Comparison of ENCODE assay signal across 24 cellular contexts in the genomic region with DNA sequence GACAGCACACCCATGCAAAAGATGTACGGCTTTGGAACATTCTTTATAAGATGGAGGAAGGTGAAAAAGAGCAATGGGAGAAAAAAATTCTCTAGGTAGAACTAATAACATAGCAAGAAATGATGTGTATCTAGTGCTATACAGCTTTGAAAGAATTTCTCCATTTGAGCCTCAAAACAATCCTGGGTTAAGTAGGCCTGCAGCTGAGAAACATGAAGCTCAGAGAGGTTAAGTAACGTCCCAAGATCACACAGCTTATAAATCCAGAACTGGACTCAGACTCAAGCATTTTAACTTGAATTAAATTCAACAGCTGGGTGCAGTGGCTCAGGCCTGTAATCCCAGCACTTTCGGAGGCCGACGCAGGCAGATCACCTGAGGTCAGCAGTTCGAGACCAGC. TPM values are rescaled to one million over a fixed set of nuclear protein-coding genes. Genes with fewer than 3 reads are reported as not detected.
A peak's percentile ranks its signal among the peaks of the same experiment; 100 is the strongest.
DNase-seq lines count a peak whose midpoint lies in the region; ATAC-seq, FAIRE-seq and TF ChIP-seq lines count a peak whose summit lies in the region.
"Had no signal": no experiment of that assay in that cellular context is flagged by ENCODE, and none has a peak within 500 bp of the region (broad histone marks: within the 10 kb centered on the region; RNA-seq: fewer than 3 reads in every experiment).

No MANE protein-coding gene starts in this region.

- H3K4me2 ChIP-seq in K562 (ENCODE audit: insufficient read depth, low read length), result no peak overlapping the region
- H3K4me2 ChIP-seq in endothelial cell of umbilical vein (ENCODE audit: insufficient read depth, low read length), result no peak overlapping the region
- H3K4me2 ChIP-seq: A549; BLaER1 treated with 17β-estradiol and CSF1 and Interleukin-3, amounts not matched to agents 10 nM and 100 nM had no signal

- H3K4me1 Mint-ChIP-seq in activated naive CD8-positive, alpha-beta T cell treated with anti-CD3 and anti-CD28 coated beads, Interleukin-2, amount 10 ng/mL, durations not matched to agents 7 days and 5 days, result no peaks in the 10 kb centered on the region
- no peaks in the 10 kb centered on the region for H3K4me1 Mint-ChIP-seq in activated naive CD8-positive, alpha-beta T cell treated with anti-CD3 and anti-CD28 coated beads, Interleukin-2, amount 50 U/mL, for 24 hours
- H3K4me1 Mint-ChIP-seq: B cell had no signal

- no peak for TF ChIP-seq RAD21 in K562 (CRISPR knock-in tag; conservative IDR thresholded peaks at IDR 0.05 in 1 of 2, IDR thresholded peaks at IDR 0.05 in 1 of 2)

- dilution Hi-C loops in endothelial cell of umbilical vein (cut with MboI; ENCODE audit: extremely low pct_ligation_motif_present, low sequenced_read_pairs), result no loop called here

- no peak overlapping the region for H2AFZ ChIP-seq in K562 (ENCODE audit: low read depth, low read length)
- H2AFZ ChIP-seq in endothelial cell of umbilical vein (ENCODE audit: low read depth, low read length), result no peak overlapping the region

- no peak overlapping the region for H3K27ac Mint-ChIP-seq in activated naive CD8-positive, alpha-beta T cell treated with anti-CD3 and anti-CD28 coated beads, Interleukin-2, amount 10 ng/mL, durations not matched to agents 7 days and 5 days
- no peak overlapping the region for H3K27ac Mint-ChIP-seq in activated naive CD8-positive, alpha-beta T cell treated with anti-CD3 and anti-CD28 coated beads, Interleukin-2, amount 50 U/mL, for 24 hours
- H3K27ac Mint-ChIP-seq: B cell; CD4-positive, alpha-beta T cell; CD8-positive, alpha-beta T cell had no signal

- peaks cover 7% of the 10 kb centered on the region; the same call in 2 of the 3 replicates for H3K79me2 ChIP-seq in K562 (ENCODE audit: control insufficient read depth, insufficient read depth, low read length)
- H3K79me2 ChIP-seq in endothelial cell of umbilical vein (ENCODE audit: control insufficient read depth, insufficient read depth, low read length), result peaks cover 5% of the 10 kb centered on the region

- no peaks in the 10 kb centered on the region for H3K27me3 Mint-ChIP-seq in activated naive CD8-positive, alpha-beta T cell treated with anti-CD3 and anti-CD28 coated beads, Interleukin-2, amount 10 ng/mL, durations not matched to agents 7 days and 5 days
- H3K27me3 Mint-ChIP-seq in activated naive CD8-positive, alpha-beta T cell treated with anti-CD3 and anti-CD28 coated beads, Interleukin-2, amount 50 U/mL, for 24 hours, result no peaks in the 10 kb centered on the region
- H3K27me3 Mint-ChIP-seq: B cell; CD4-positive, alpha-beta T cell had no signal

- CTCF ChIA-PET in K562 (lab: Yijun Ruan, JAX; ENCODE audit: low intra/inter-chr PET ratio) (no interaction called here), endothelial cell of umbilical vein (lab: Charles Lee) (interaction anchor here (0.8 to 1.8 kb wide), 11 partner anchors 8 to 390 kb away, joined by 3 to 10 read pairs (median 3); a partner anchor contains a TSS)

- H3K4me3 ChIP-seq in K562 (no peak overlapping the region), endothelial cell of umbilical vein (replicated peaks in 1 of 3; ENCODE audit: insufficient read depth in 1 of 3, low read depth in 1 of 3, low read length in 3 of 3) (no peak overlapping the region), ascending aorta (no peak overlapping the region)
- H3K4me3 ChIP-seq: A549; BLaER1 treated with 17β-estradiol and CSF1 and Interleukin-3, amounts not matched to agents 10 nM and 100 nM had no signal

- TF ChIP-seq POLR2A in K562 (conservative IDR thresholded peaks at IDR 0.05), result no peak
- TF ChIP-seq POLR2A in endothelial cell of umbilical vein (IDR thresholded peaks at IDR 0.05; ENCODE audit: low read depth, low read length), result no peak

- BruUV-seq in K562 (replicated peaks; lab: Mats Ljungman, UMichigan), result no TSS peak
- BruUV-seq in endothelial cell of umbilical vein (replicated peaks; lab: Mats Ljungman, UMichigan), result no TSS peak

- H4K20me1 ChIP-seq in K562 (replicated peaks; ENCODE audit: control insufficient read depth, insufficient read depth, low read length) (no peaks in the 10 kb centered on the region), endothelial cell of umbilical vein (replicated peaks; ENCODE audit: control insufficient read depth, extremely low read depth, insufficient read depth, low read length) (no peaks in the 10 kb centered on the region)
- H4K20me1 ChIP-seq: BLaER1 treated with 17β-estradiol and CSF1 and Interleukin-3, amounts not matched to agents 10 nM and 100 nM had no signal

- peaks cover 51% of the 10 kb centered on the region for H3K36me3 ChIP-seq in K562 (ENCODE audit: control insufficient read depth, insufficient read depth, low read length)
- H3K36me3 ChIP-seq in endothelial cell of umbilical vein (ENCODE audit: control insufficient read depth in 2 of 2, extremely low read depth in 1 of 2, insufficient read depth in 2 of 2, low read length in 2 of 2), result peaks cover 0 to 12% of the 10 kb centered on the region in 2 experiments
- peaks cover 22 to 26% of the 10 kb centered on the region in 2 donors for H3K36me3 ChIP-seq in ascending aorta

- TF ChIP-seq EP300 in K562 (IDR thresholded peaks at IDR 0.05; ENCODE audit: low read length), result no peak

- no peak for FAIRE-seq in K562 (lab: Jason Lieb, UNC)
- FAIRE-seq in endothelial cell of umbilical vein (lab: Jason Lieb, UNC), result peak; percentile 38
- FAIRE-seq: A549, D721Med, G401.6, GM12891, GM19239 had no signal

- H3K27ac ChIP-seq in K562 (ENCODE audit: extremely low read depth, low read depth, low read length) (no peak overlapping the region), endothelial cell of umbilical vein (ENCODE audit: insufficient read depth, low read depth, low read length) (no peak overlapping the region), ascending aorta (no peak overlapping the region)
- H3K27ac ChIP-seq: 22Rv1; A549; BLaER1 treated with 17β-estradiol and CSF1 and Interleukin-3, amounts not matched to agents 10 nM and 100 nM; C4-2B had no signal

- H3K27me3 ChIP-seq in K562 (ENCODE audit: control insufficient read depth in 2 of 2, insufficient read depth in 2 of 2, low read length in 2 of 2) (no peaks in the 10 kb centered on the region), endothelial cell of umbilical vein (ENCODE audit: control insufficient read depth in 2 of 2, insufficient read depth in 2 of 2, low read length in 2 of 2) (no peaks in the 10 kb centered on the region), ascending aorta (no peaks in the 10 kb centered on the region)
- H3K27me3 ChIP-seq: BLaER1 treated with 17β-estradiol and CSF1 and Interleukin-3, amounts not matched to agents 10 nM and 100 nM had no signal

- H3K9me3 Mint-ChIP-seq in activated naive CD8-positive, alpha-beta T cell treated with anti-CD3 and anti-CD28 coated beads, Interleukin-2, amount 10 ng/mL, durations not matched to agents 7 days and 5 days, result no peaks in the 10 kb centered on the region
- H3K9me3 Mint-ChIP-seq in activated naive CD8-positive, alpha-beta T cell treated with anti-CD3 and anti-CD28 coated beads, Interleukin-2, amount 50 U/mL, for 24 hours, result no peaks in the 10 kb centered on the region
- H3K9me3 Mint-ChIP-seq: CD4-positive, alpha-beta T cell; CD8-positive, alpha-beta T cell had no signal

- ATAC-seq in activated naive CD8-positive, alpha-beta T cell treated with anti-CD3 and anti-CD28 coated beads, Interleukin-2, amount 10 ng/mL, durations not matched to agents 7 days and 5 days (ENCODE audit: low read depth), result no peak
- ATAC-seq in activated naive CD8-positive, alpha-beta T cell treated with anti-CD3 and anti-CD28 coated beads, Interleukin-2, amount 50 U/mL, for 24 hours, result no peak
- ATAC-seq in K562 (no peak), HG02970 (IDR thresholded peaks at IDR 0.05; ENCODE audit: low FRiP score, unreplicated experiment) (no peak), GM21786 (IDR thresholded peaks at IDR 0.05; ENCODE audit: unreplicated experiment) (no peak)
- ATAC-seq: A549; CD8-positive, alpha-beta T cell had no signal

- H3K4me1 ChIP-seq in K562 (replicated peaks in 1 of 2; ENCODE audit: control insufficient read depth in 2 of 2, insufficient read depth in 2 of 2, low read length in 2 of 2) (peaks cover 0 to under 1% of the 10 kb centered on the region in 2 experiments; a peak in 3 of 5 replicates), endothelial cell of umbilical vein (ENCODE audit: control insufficient read depth, extremely low read depth, insufficient read depth, low read length) (no peaks in the 10 kb centered on the region), ascending aorta (no peaks in the 10 kb centered on the region)
- H3K4me1 ChIP-seq: A549, Caco-2 had no signal

- H3K9me3 ChIP-seq in K562 (replicated peaks; ENCODE audit: control insufficient read depth, insufficient read depth, low read depth, low read length) (no peaks in the 10 kb centered on the region), endothelial cell of umbilical vein (replicated peaks; ENCODE audit: control insufficient read depth, insufficient read depth, low read length) (no peaks in the 10 kb centered on the region), ascending aorta (no peaks in the 10 kb centered on the region)
- H3K9me3 ChIP-seq: A549; BLaER1 treated with 17β-estradiol and CSF1 and Interleukin-3, amounts not matched to agents 10 nM and 100 nM; Caco-2 had no signal

- no peak overlapping the region for H3K9ac ChIP-seq in K562 (ENCODE audit: insufficient read depth in 1 of 2, low read depth in 2 of 2, low read length in 2 of 2)
- no peak overlapping the region for H3K9ac ChIP-seq in endothelial cell of umbilical vein (replicated peaks; ENCODE audit: extremely low read depth, insufficient read depth, low read length)
- H3K9ac ChIP-seq: BLaER1 treated with 17β-estradiol and CSF1 and Interleukin-3, amounts not matched to agents 10 nM and 100 nM had no signal

- intact Hi-C loops in K562 (cut with micrococcal nuclease) (no loop called here), endothelial cell of umbilical vein (cut with micrococcal nuclease) (no loop called here), ascending aorta (cut with DNase I) (no loop called here)

- TF ChIP-seq CTCF in K562 (IDR thresholded peaks at IDR 0.05 in 2 of 3, conservative IDR thresholded peaks at IDR 0.05 in 1 of 3; ENCODE audit: insufficient read depth in 2 of 3, low read depth in 1 of 3, low read length in 3 of 3) (no peak), endothelial cell of umbilical vein (IDR thresholded peaks at IDR 0.05; ENCODE audit: extremely low read depth in 1 of 2, insufficient read depth in 1 of 2, low read depth in 1 of 2, low read length in 2 of 2) (no peak), ascending aorta (IDR thresholded peaks at IDR 0.05) (no peak)

- H3K4me3 Mint-ChIP-seq in activated naive CD8-positive, alpha-beta T cell treated with anti-CD3 and anti-CD28 coated beads, Interleukin-2, amount 10 ng/mL, durations not matched to agents 7 days and 5 days, result no peak overlapping the region
- no peak overlapping the region for H3K4me3 Mint-ChIP-seq in activated naive CD8-positive, alpha-beta T cell treated with anti-CD3 and anti-CD28 coated beads, Interleukin-2, amount 50 U/mL, for 24 hours
- H3K4me3 Mint-ChIP-seq: B cell; CD4-positive, alpha-beta T cell; CD8-positive, alpha-beta T cell had no signal

- WGBS in K562 (ENCODE audit: insufficient coverage, low coverage, missing lambda C conversion rate), result 93% methylated on average over 4 of the region's 6 CpGs

- no peaks in the 10 kb centered on the region for H3K36me3 Mint-ChIP-seq in activated naive CD8-positive, alpha-beta T cell treated with anti-CD3 and anti-CD28 coated beads, Interleukin-2, amount 10 ng/mL, durations not matched to agents 7 days and 5 days
- no peaks in the 10 kb centered on the region for H3K36me3 Mint-ChIP-seq in activated naive CD8-positive, alpha-beta T cell treated with anti-CD3 and anti-CD28 coated beads, Interleukin-2, amount 50 U/mL, for 24 hours (ENCODE audit: low read depth)
- H3K36me3 Mint-ChIP-seq: CD8-positive, alpha-beta T cell had no signal

- POLR2A ChIA-PET in activated naive CD8-positive, alpha-beta T cell treated with anti-CD3 and anti-CD28 coated beads, Interleukin-2, amount 10 ng/mL, durations not matched to agents 7 days and 5 days (lab: Charles Lee), result interaction anchor here (0.7 kb wide), 1 partner anchor 114 kb away, joined by 3 read pairs; no protein-coding TSS in a partner anchor
- POLR2A ChIA-PET in K562 (lab: Yijun Ruan, JAX) (no interaction called here), endothelial cell of umbilical vein (lab: Charles Lee) (interaction anchor here (1.3 kb wide), 1 partner anchor 12 kb away, joined by 3 read pairs; no protein-coding TSS in a partner anchor)

- in situ Hi-C loops in K562 (cut with MboI), result no loop called here

- DNase-seq in activated naive CD8-positive, alpha-beta T cell treated with anti-CD3 and anti-CD28 coated beads, Interleukin-2, amount 10 ng/mL, durations not matched to agents 7 days and 5 days, result peak; percentile 8
- DNase-seq in activated naive CD8-positive, alpha-beta T cell treated with anti-CD3 and anti-CD28 coated beads, Interleukin-2, amount 50 U/mL, for 24 hours, result no peak
- DNase-seq in K562 (ENCODE audit: extremely low read depth in 1 of 4, low spot score in 3 of 4) (no peak), endothelial cell of umbilical vein (ENCODE audit: low read depth, low spot score) (no peak), mesenteric fat pad (ENCODE audit: low spot score) (peak; percentile 59), ascending aorta (ENCODE audit: low spot score in 2 of 2) (no peak)
- DNase-seq: AML-193; Caco-2; Calu3; CD4-positive, alpha-beta T cell; CD8-positive, alpha-beta T cell; DMS79 treated with DMSO at 0.1 percent for 48 hours; GF-D8 had no signal

- H3K9me1 ChIP-seq in K562 (ENCODE audit: control insufficient read depth, insufficient read depth, low read length), result no peaks in the 10 kb centered on the region
- H3K9me1 ChIP-seq in endothelial cell of umbilical vein (replicated peaks; ENCODE audit: control insufficient read depth, extremely low read depth, insufficient read depth, low read length), result no peaks in the 10 kb centered on the region

RNA-seq across cellular contexts. Expression of a gene that starts 32.9 kb away (rescaled TPM):
- 1 to 10 TPM; 5.9 to 6.6 TPM for total RNA-seq in activated naive CD8-positive, alpha-beta T cell treated with anti-CD3 and anti-CD28 coated beads, Interleukin-2, amount 10 ng/mL, durations not matched to agents 7 days and 5 days
- total RNA-seq in K562 (2011; cell fraction: chromatin; rRNA removed; ENCODE audit: low replicate concordance), result 118 and 173 TPM in 2 replicates
- total RNA-seq in K562 (2011; cell fraction: nucleolus; rRNA removed), result 48.5 and 49.9 TPM in 2 replicates
- 66.6 and 71.6 TPM in 2 replicates for total RNA-seq in K562 (2011; cell fraction: nucleoplasm; rRNA removed)
- total RNA-seq in K562 (2014; rRNA removed), result 36.7 and 37.3 TPM in 2 replicates
- total RNA-seq in K562 (2014; rRNA removed; fragmentation: Illumina TruSeq; extraction: Trizol), result 25.7 and 27.4 TPM in 2 replicates
- total RNA-seq in K562 (2015; rRNA removed; fragmentation: Illumina TruSeq; extraction: Trizol), result 21.9 and 24.0 TPM in 2 replicates
- 77.2 and 77.7 TPM in 2 replicates for total RNA-seq in K562 (2021)
- polyA plus RNA-seq in K562 (2011; rRNA removed), result 43.3 and 50.2 TPM in 2 replicates
- polyA plus RNA-seq in K562 (2011; cell fraction: cytosol; rRNA removed), result 38.9 and 74.2 TPM in 2 replicates
- 51.9 and 63.4 TPM in 2 replicates for polyA plus RNA-seq in K562 (2011; cell fraction: nucleus; rRNA removed)
- polyA plus RNA-seq in K562 (2012), result 41.2 and 101 TPM in 2 replicates
- polyA plus RNA-seq in K562 (2014; fragmentation: Illumina TruSeq; extraction: Trizol), result 40.1 and 41.6 TPM in 2 replicates
- 1 to 10 TPM; 2.2 to 2.5 TPM for polyA plus RNA-seq in K562 (2014; fragmentation: Nextera tagmentation; extraction: Ambion mirVana)
- 34.3 and 37.1 TPM in 2 replicates for polyA plus RNA-seq in K562 (2014; rRNA removed)
- polyA minus RNA-seq in K562 (2011; rRNA and poly(A)+ RNA removed), result 70.1 and 70.2 TPM in 2 replicates
- polyA minus RNA-seq in K562 (2011; cell fraction: cytosol; rRNA and poly(A)+ RNA removed), result 70.3 and 94.5 TPM in 2 replicates
- 45.9 and 78.4 TPM in 2 replicates for polyA minus RNA-seq in K562 (2011; cell fraction: nucleus; rRNA and poly(A)+ RNA removed)
- total RNA-seq in endothelial cell of umbilical vein, result 76.5 and 86.4 TPM in 2 replicates
- 46.8 and 65.5 TPM in 2 replicates for polyA plus RNA-seq in endothelial cell of umbilical vein
- polyA plus RNA-seq in endothelial cell of umbilical vein (2011; cell fraction: cytosol; rRNA removed), result 60.3 and 66.3 TPM in 2 replicates
- 58.0 and 60.5 TPM in 2 replicates for polyA plus RNA-seq in endothelial cell of umbilical vein (2011; cell fraction: nucleus; rRNA removed)
- polyA plus RNA-seq in endothelial cell of umbilical vein (2012), result 48.9 and 51.3 TPM in 2 replicates
- 92.1 and 99.3 TPM in 2 replicates for polyA minus RNA-seq in endothelial cell of umbilical vein
- 15.5 TPM for polyA minus RNA-seq in endothelial cell of umbilical vein (2011; cell fraction: cytosol; rRNA and poly(A)+ RNA removed)
- 113 and 116 TPM in 2 replicates for polyA minus RNA-seq in endothelial cell of umbilical vein (2011; cell fraction: nucleus; rRNA and poly(A)+ RNA removed)
- total RNA-seq in mesenteric fat pad, result 92.3 TPM
- total RNA-seq in ascending aorta, result 18.5 TPM

Comparison
In these comparisons a context has a peak if more than half of its experiments do, and no peak if none do; other contexts are left out.
1. DNase-seq: peak in activated naive CD8-positive, alpha-beta T cell treated with anti-CD3 and anti-CD28 coated beads, Interleukin-2, amount 10 ng/mL, durations not matched to agents 7 days and 5 days (single experiment) and mesenteric fat pad (single experiment); none in activated naive CD8-positive, alpha-beta T cell treated with anti-CD3 and anti-CD28 coated beads, Interleukin-2, amount 50 U/mL, for 24 hours (single experiment), K562 (0 of 4), endothelial cell of umbilical vein (single experiment) and ascending aorta (0 of 2).